Comparison of ENCODE assay signal across 28 cellular contexts in genomic region chr7:80660939-80661338, GRCh38. TPM values are rescaled to one million over a fixed set of nuclear protein-coding genes. Genes with fewer than 3 reads are reported as not detected.
"Had no signal": no experiment of that assay in that cellular context is flagged by ENCODE, and none has a peak within 500 bp of the region (broad histone marks: within the 10 kb centered on the region; RNA-seq: fewer than 3 reads in every experiment).

No MANE protein-coding gene starts in this region.

- FAIRE-seq: astrocyte, bronchial epithelial cell had no signal

- H3K27me3 ChIP-seq: adrenal gland, body of pancreas, Peyer's patch had no signal

- ATAC-seq: activated CD4-positive, alpha-beta T cell treated with anti-CD3 and anti-CD28 coated beads for 36 hours; activated CD8-positive, alpha-beta T cell treated with anti-CD3 and anti-CD28 coated beads, Interleukin-2, amount 10 ng/mL, durations not matched to agents 7 days and 5 days; body of pancreas had no signal

- DNase-seq: activated CD4-positive, alpha-beta T cell treated with anti-CD3 and anti-CD28 coated beads for 36 hours; activated CD4-positive, alpha-beta T cell treated with anti-CD3 and anti-CD28 coated beads, Interleukin-2, amount 10 ng/mL, durations not matched to agents 7 days and 5 days; activated CD4-positive, alpha-beta T cell treated with anti-CD3 and anti-CD28 coated beads, Interleukin-2, amount 50 U/mL, for 48 hours; activated CD8-positive, alpha-beta T cell treated with anti-CD3 and anti-CD28 coated beads, Interleukin-2, amount 10 ng/mL, durations not matched to agents 7 days and 5 days; activated gamma-delta T cell; activated naive CD4-positive, alpha-beta T cell treated with Interleukin-2 at 50 U/mL for 16 hours; activated naive CD8-positive, alpha-beta T cell treated with anti-CD3 and anti-CD28 coated beads, Interleukin-2, amount 10 ng/mL, durations not matched to agents 7 days and 5 days; activated T-cell treated with anti-CD3 and anti-CD28 coated beads, Interleukin-2, amount 50 U/mL, for 24 hours; adrenal gland; body of pancreas; caudate nucleus; cerebellar nuclear complex; NCI-H1105; NCI-H1436; NCI-H1694; NCI-H2029; NCI-H345; NCI-H524 treated with DMSO at 0.1 percent for 48 hours; Peyer's patch; RPMI8226; SW 1271; T-helper 1 cell; T-helper 2 cell; T-helper 9 cell had no signal

- H3K9me3 ChIP-seq: adrenal gland, body of pancreas, Peyer's patch had no signal

- H3K4me3 ChIP-seq: adrenal gland, body of pancreas, Peyer's patch had no signal

- H3K27ac ChIP-seq: adrenal gland, body of pancreas, KMS-11, Peyer's patch had no signal

- H3K4me1 ChIP-seq: body of pancreas, Peyer's patch had no signal

- H3K9ac ChIP-seq: KMS-11 had no signal

- H3K36me3 ChIP-seq: adrenal gland, Peyer's patch had no signal

RNA-seq across cellular contexts. Expression of gene CD36, which starts 22.5 kb away (rescaled TPM):
- total RNA-seq: activated CD4-positive, alpha-beta T cell treated with anti-CD3 and anti-CD28 coated beads for 36 hours; activated CD4-positive, alpha-beta T cell treated with anti-CD3 and anti-CD28 coated beads, Interleukin-2, amount 10 ng/mL, durations not matched to agents 7 days and 5 days; activated CD8-positive, alpha-beta T cell treated with anti-CD3 and anti-CD28 coated beads, Interleukin-2, amount 10 ng/mL, durations not matched to agents 7 days and 5 days; activated T-helper 2 cell treated with anti-CD3 and anti-CD28 coated beads, Interferon-gamma antibody, Interleukin-2, Interleukin-4, amounts not matched to agents 10 μg/mL and 5 μg/mL and 100 μg/mL, durations not matched to agents 14 hours and 24 hours and 36 hours had no signal
